8 cellular contexts compared by ENCODE assay signal in the genomic region with DNA sequence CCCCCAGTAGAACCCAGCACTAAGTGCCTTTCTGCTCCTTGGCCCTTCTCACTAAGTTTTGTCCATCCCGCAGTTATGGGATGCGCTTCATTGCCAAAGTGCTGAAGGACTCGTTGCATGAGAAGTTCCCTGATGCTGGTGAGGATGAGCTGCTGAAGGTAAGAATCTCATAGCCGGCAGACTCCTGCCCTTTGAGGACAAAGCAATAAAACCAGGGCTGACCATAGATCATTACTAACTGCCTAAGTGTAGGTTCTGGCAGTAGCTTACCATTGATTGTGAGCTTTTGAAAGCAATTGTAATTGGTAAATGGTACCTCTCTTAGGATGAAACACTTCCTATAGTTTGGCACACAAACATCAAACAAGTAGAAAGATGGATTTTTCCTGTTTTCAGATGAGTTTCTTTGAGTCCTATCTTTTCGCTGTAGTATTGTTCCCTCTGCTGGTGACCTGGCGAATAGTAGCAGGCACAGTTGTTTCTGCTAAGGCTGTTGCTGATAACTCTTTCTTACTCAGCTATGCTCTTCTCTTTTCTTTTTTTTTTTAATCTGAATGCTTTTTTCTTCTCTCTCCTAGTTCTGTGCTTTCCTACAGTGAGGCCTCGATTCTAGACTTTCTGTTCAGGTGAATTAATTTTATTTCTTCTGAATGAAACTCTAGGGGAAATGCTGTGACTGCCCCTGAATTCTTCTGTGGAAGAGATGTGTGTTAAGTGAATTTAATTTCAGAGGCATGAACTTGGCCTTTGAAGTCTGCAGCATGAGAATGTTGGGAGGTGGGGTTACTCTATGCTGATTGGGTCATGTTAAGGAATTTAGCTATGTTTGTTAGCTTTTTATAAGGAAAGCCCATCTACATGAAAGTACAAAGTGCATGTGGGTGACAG.
DNase-seq lines count a peak whose midpoint lies in the region; ATAC-seq lines count a peak whose summit lies in the region.

No MANE protein-coding gene starts in this region.

- peak; percentile 42 for ATAC-seq in effector memory CD8-positive, alpha-beta T cell (replicated peaks)
- ATAC-seq in HG02623 (IDR thresholded peaks at IDR 0.05; ENCODE audit: unreplicated experiment) = no peak

- peak; percentile 13 to 22 for DNase-seq in NCI-H2081 (lab: John Stamatoyannopoulos, UW)
- no peak for DNase-seq in NCI-H2081 treated with DMSO at 0.1 percent for 48 hours (lab: John Stamatoyannopoulos, UW)
- peak; percentile 39 for DNase-seq in NCI-H1694 treated with DMSO at 0.1 percent for 48 hours (lab: John Stamatoyannopoulos, UW)
- peak; percentile 9 to 50 for DNase-seq in activated CD4-positive, alpha-beta T cell treated with anti-CD3 and anti-CD28 coated beads for 4 hours
- peak; percentile 25 to 46 (median 26) for DNase-seq in effector memory CD8-positive, alpha-beta T cell
- peak; percentile 84 for DNase-seq in medulla oblongata (ENCODE audit: extremely low spot score)
- DNase-seq in substantia nigra (lab: John Stamatoyannopoulos, UW) = peak in 33 of 49 donors; percentile 5 to 75 (median 38)

- H3K4me3 Mint-ChIP-seq in effector memory CD8-positive, alpha-beta T cell = no peak overlapping the region

- peaks cover 76% of the 10 kb centered on the region for H3K36me3 Mint-ChIP-seq in effector memory CD8-positive, alpha-beta T cell (ENCODE audit: insufficient read depth)

- H3K9me3 Mint-ChIP-seq in effector memory CD8-positive, alpha-beta T cell = no peaks in the 10 kb centered on the region

- H3K27ac Mint-ChIP-seq in effector memory CD8-positive, alpha-beta T cell = no peak overlapping the region

- peak overlapping the region; percentile 84 for H3K27ac ChIP-seq in substantia nigra (ENCODE audit: low read depth, low read length, poor library complexity, severe bottlenecking)

- H3K4me1 Mint-ChIP-seq in effector memory CD8-positive, alpha-beta T cell (ENCODE audit: low read depth in 2 of 2) = peaks cover 16 to 34% of the 10 kb centered on the region in 2 donors

- H3K27me3 Mint-ChIP-seq in effector memory CD8-positive, alpha-beta T cell = no peaks in the 10 kb centered on the region
